Comparison of ENCODE assay signal across 1 cellular context in genomic region chr1:12482999-12483398, GRCh38.
TF ChIP-seq lines count a peak whose summit lies in the region.

No MANE protein-coding gene starts in this region.

TF ChIP-seq in A549, 52 proteins besides CTCF, POLR2A, EP300 and RAD21 (continued from another document):
- TF ChIP-seq NFE2L2 (conservative IDR thresholded peaks at IDR 0.05; ENCODE audit: low read length) (no peak), HDAC2 (IDR thresholded peaks at IDR 0.05) (no peak), ZC3H11A (IDR thresholded peaks at IDR 0.05) (no peak), KDM5A (IDR thresholded peaks at IDR 0.05) (no peak), TFCP2L1 (CRISPR knock-in tag; IDR thresholded peaks at IDR 0.05) (no peak)
TF ChIP-seq in A549: peak in this region for 0.
